ENCODE assay signal across 16 cellular contexts in the genomic region with DNA sequence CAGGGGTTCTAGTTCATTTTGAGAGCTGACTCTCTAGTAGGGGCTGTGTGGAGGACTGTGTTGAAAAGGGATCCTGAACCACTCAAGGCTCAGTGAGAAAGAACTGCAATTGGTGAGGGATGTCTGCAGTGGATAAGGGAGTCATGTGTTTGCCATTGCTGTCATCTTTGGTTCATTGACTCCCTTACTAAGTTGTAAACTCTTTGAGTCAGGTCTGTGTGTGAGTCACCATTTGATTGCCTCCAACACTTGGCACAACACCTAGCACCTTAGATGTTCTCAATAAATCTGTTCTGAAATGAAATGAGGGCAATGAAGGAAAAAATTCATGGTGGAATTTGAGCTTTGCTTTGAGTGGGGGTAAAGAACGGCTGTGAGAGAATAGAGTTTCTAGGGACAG. TPM values are rescaled to one million over a fixed set of nuclear protein-coding genes. Genes with fewer than 3 reads are reported as not detected.
DNase-seq lines count a peak whose midpoint lies in the region; ATAC-seq and TF ChIP-seq lines count a peak whose summit lies in the region.
"Had no signal": no experiment of that assay in that cellular context is flagged by ENCODE, and none has a peak within 500 bp of the region (broad histone marks: within the 10 kb centered on the region; RNA-seq: fewer than 3 reads in every experiment).

No MANE protein-coding gene starts in this region.

- no peaks in the 10 kb centered on the region for H3K9me3 Mint-ChIP-seq in activated CD4-positive, alpha-beta T cell treated with anti-CD3 and anti-CD28 coated beads, Interleukin-2, amount 10 ng/mL, durations not matched to agents 24 days and 14 days
- no peaks in the 10 kb centered on the region for H3K9me3 Mint-ChIP-seq in stimulated activated effector memory CD8-positive, alpha-beta T cell treated with anti-CD3 and anti-CD28 coated beads, Interleukin-12 subunit alpha, Interleukin-12 subunit beta, amount 100 ng/mL, for 72 hours
- H3K9me3 Mint-ChIP-seq: activated T-helper 1 cell treated with anti-CD3 and anti-CD28 coated beads, Interleukin-12 subunit alpha, Interleukin-12 subunit beta, Interleukin-2, Interleukin-4 antibody, amounts not matched to agents 30 ng/mL and 10 ng/mL and 1 ng/mL, durations not matched to agents 14 hours and 24 hours and 36 hours; brain had no signal

- peaks cover 8% of the 10 kb centered on the region for H3F3A ChIP-seq in SK-N-SH (replicated peaks; ENCODE audit: insufficient read depth)

- no peaks in the 10 kb centered on the region for H3K36me3 ChIP-seq in SK-N-SH (replicated peaks in 1 of 2; ENCODE audit: control insufficient read depth in 1 of 2, insufficient read depth in 2 of 2, low read length in 1 of 2)
- H3K36me3 ChIP-seq in spleen, result no peaks in the 10 kb centered on the region
- H3K36me3 ChIP-seq: thoracic aorta had no signal

- no peaks in the 10 kb centered on the region for H4K20me1 ChIP-seq in SK-N-SH (ENCODE audit: insufficient read depth)

- CTCF ChIA-PET in SK-N-SH (lab: Yijun Ruan, JAX), result interaction anchor here (1.2 kb wide), 1 partner anchor 61 kb away, joined by 4 read pairs; no protein-coding TSS in a partner anchor

- POLR2A ChIA-PET in SK-N-SH (lab: Yijun Ruan, JAX), result no interaction called here

- H3K9me3 ChIP-seq in SK-N-SH (no peaks in the 10 kb centered on the region), spleen (no peaks in the 10 kb centered on the region)
- H3K9me3 ChIP-seq: Caco-2, thoracic aorta had no signal

- H3K27ac ChIP-seq in SK-N-SH (ENCODE audit: low read depth in 2 of 2, low read length in 1 of 2) (no peak overlapping the region), spleen (no peak overlapping the region)
- H3K27ac ChIP-seq: thoracic aorta had no signal

- no peaks in the 10 kb centered on the region for H3K36me3 Mint-ChIP-seq in activated CD4-positive, alpha-beta T cell treated with anti-CD3 and anti-CD28 coated beads, Interleukin-2, amount 10 ng/mL, durations not matched to agents 24 days and 14 days (ENCODE audit: low read depth)
- no peaks in the 10 kb centered on the region for H3K36me3 Mint-ChIP-seq in stimulated activated effector memory CD8-positive, alpha-beta T cell treated with anti-CD3 and anti-CD28 coated beads, Interleukin-12 subunit alpha, Interleukin-12 subunit beta, amount 100 ng/mL, for 72 hours
- H3K36me3 Mint-ChIP-seq: brain had no signal

- TF ChIP-seq EP300 in SK-N-SH (IDR thresholded peaks at IDR 0.05; ENCODE audit: borderline replicate concordance in 1 of 2, low read depth in 1 of 2, low read length in 1 of 2), result no peak

- H3K4me3 ChIP-seq in SK-N-SH (ENCODE audit: low read depth in 2 of 2, low read length in 1 of 2), result no peak overlapping the region
- no peak overlapping the region for H3K4me3 ChIP-seq in fibroblast of the aortic adventitia (ENCODE audit: low read depth, low read length)
- H3K4me3 ChIP-seq in spleen, result no peak overlapping the region
- H3K4me3 ChIP-seq: thoracic aorta had no signal

- peak overlapping the region; percentile 8 for H3K27ac Mint-ChIP-seq in activated CD4-positive, alpha-beta T cell treated with anti-CD3 and anti-CD28 coated beads, Interleukin-2, amount 10 ng/mL, durations not matched to agents 24 days and 14 days
- H3K27ac Mint-ChIP-seq in stimulated activated effector memory CD8-positive, alpha-beta T cell treated with anti-CD3 and anti-CD28 coated beads, Interleukin-12 subunit alpha, Interleukin-12 subunit beta, amount 100 ng/mL, for 72 hours, result no peak overlapping the region
- H3K27ac Mint-ChIP-seq: activated T-helper 1 cell treated with anti-CD3 and anti-CD28 coated beads, Interleukin-12 subunit alpha, Interleukin-12 subunit beta, Interleukin-2, Interleukin-4 antibody, amounts not matched to agents 30 ng/mL and 10 ng/mL and 1 ng/mL, durations not matched to agents 14 hours and 24 hours and 36 hours had no signal

- no peaks in the 10 kb centered on the region for H3K79me2 ChIP-seq in SK-N-SH (ENCODE audit: insufficient read depth)

- no peak overlapping the region for H3K4me2 ChIP-seq in SK-N-SH

- no peak for TF ChIP-seq POLR2A in spleen (IDR thresholded peaks at IDR 0.05)

- ATAC-seq in stimulated activated effector memory CD8-positive, alpha-beta T cell treated with anti-CD3 and anti-CD28 coated beads, Interleukin-12 subunit alpha, Interleukin-12 subunit beta, amount 100 ng/mL, for 72 hours, result peak; percentile 68
- ATAC-seq in omental fat pad (ENCODE audit: low FRiP score), result no peak

- TF ChIP-seq CTCF in SK-N-SH (IDR thresholded peaks at IDR 0.05), result no peak
- no peak for TF ChIP-seq CTCF in fibroblast of the aortic adventitia (IDR thresholded peaks at IDR 0.05; ENCODE audit: insufficient read depth, low read length)
- TF ChIP-seq CTCF in spleen (IDR thresholded peaks at IDR 0.05 in 8 of 11, conservative IDR thresholded peaks at IDR 0.05 in 3 of 11), result no peak
- no peak for TF ChIP-seq CTCF in omental fat pad (IDR thresholded peaks at IDR 0.05)

- H2AFZ ChIP-seq in SK-N-SH (ENCODE audit: low read depth), result no peak overlapping the region; the same call in 1 of the 2 replicates

- H3K4me1 ChIP-seq in SK-N-SH (ENCODE audit: control insufficient read depth in 1 of 2, insufficient read depth in 2 of 2, low read depth in 1 of 2, low read length in 1 of 2) (peaks cover 0 to 13% of the 10 kb centered on the region in 2 experiments; a peak in 2 of 4 replicates), spleen (no peaks in the 10 kb centered on the region)

- H3K27me3 ChIP-seq in SK-N-SH (ENCODE audit: insufficient read depth), result no peaks in the 10 kb centered on the region
- H3K27me3 ChIP-seq in spleen (replicated peaks in 1 of 7), result no peaks in the 10 kb centered on the region

- intact Hi-C loops in activated CD4-positive, alpha-beta T cell treated with anti-CD3 and anti-CD28 coated beads, Interleukin-2, amount 10 ng/mL, durations not matched to agents 24 days and 14 days (cut with micrococcal nuclease), result no loop called here
- intact Hi-C loops in spleen (cut with DNase I; ENCODE audit: low total_unique reads), result no loop called here

- no peaks in the 10 kb centered on the region for H3K4me1 Mint-ChIP-seq in activated CD4-positive, alpha-beta T cell treated with anti-CD3 and anti-CD28 coated beads, Interleukin-2, amount 10 ng/mL, durations not matched to agents 24 days and 14 days
- no peaks in the 10 kb centered on the region for H3K4me1 Mint-ChIP-seq in stimulated activated effector memory CD8-positive, alpha-beta T cell treated with anti-CD3 and anti-CD28 coated beads, Interleukin-12 subunit alpha, Interleukin-12 subunit beta, amount 100 ng/mL, for 72 hours

- no peaks in the 10 kb centered on the region for H3K9me2 ChIP-seq in SK-N-SH

- TF ChIP-seq RAD21 in SK-N-SH (IDR thresholded peaks at IDR 0.05; ENCODE audit: low read length), result no peak

- H3K9ac ChIP-seq in SK-N-SH, result no peak overlapping the region

- no peak overlapping the region for H3K4me3 Mint-ChIP-seq in activated CD4-positive, alpha-beta T cell treated with anti-CD3 and anti-CD28 coated beads, Interleukin-2, amount 10 ng/mL, durations not matched to agents 24 days and 14 days
- H3K4me3 Mint-ChIP-seq in stimulated activated effector memory CD8-positive, alpha-beta T cell treated with anti-CD3 and anti-CD28 coated beads, Interleukin-12 subunit alpha, Interleukin-12 subunit beta, amount 100 ng/mL, for 72 hours, result no peak overlapping the region
- H3K4me3 Mint-ChIP-seq: activated T-helper 1 cell treated with anti-CD3 and anti-CD28 coated beads, Interleukin-12 subunit alpha, Interleukin-12 subunit beta, Interleukin-2, Interleukin-4 antibody, amounts not matched to agents 30 ng/mL and 10 ng/mL and 1 ng/mL, durations not matched to agents 14 hours and 24 hours and 36 hours; brain had no signal

- no peak for DNase-seq in activated CD4-positive, alpha-beta T cell treated with anti-CD3 and anti-CD28 coated beads, Interleukin-2, amount 10 ng/mL, durations not matched to agents 24 days and 14 days
- no peak for DNase-seq in activated CD4-positive, alpha-beta T cell treated with anti-CD3 and anti-CD28 coated beads, Interleukin-2, amount 50 U/mL, for 48 hours
- no peak for DNase-seq in SK-N-SH
- peak; percentile 16 for DNase-seq in fibroblast of the aortic adventitia (ENCODE audit: low read depth)
- no peak for DNase-seq in stimulated activated effector memory CD8-positive, alpha-beta T cell treated with anti-CD3 and anti-CD28 coated beads, Interleukin-12 subunit alpha, Interleukin-12 subunit beta, amount 100 ng/mL, for 72 hours (ENCODE audit: low spot score in 2 of 2)
- no peak for DNase-seq in NCI-H146 treated with DMSO at 0.1 percent for 48 hours (lab: John Stamatoyannopoulos, UW; ENCODE audit: unreplicated experiment)
- no peak for DNase-seq in spleen
- no peak for DNase-seq in omental fat pad (ENCODE audit: low spot score)
- DNase-seq: 8988T; activated CD4-positive, alpha-beta T cell treated with anti-CD3 and anti-CD28 coated beads for 4 hours; Caco-2; NCI-H2107; stimulated activated CD4-positive, alpha-beta T cell treated with anti-CD3 and anti-CD28 coated beads, Interleukin-12 subunit alpha, Interleukin-12 subunit beta, amount 100 ng/mL, for 4 hours had no signal

- no peaks in the 10 kb centered on the region for H3K27me3 Mint-ChIP-seq in activated CD4-positive, alpha-beta T cell treated with anti-CD3 and anti-CD28 coated beads, Interleukin-2, amount 10 ng/mL, durations not matched to agents 24 days and 14 days

- WGBS in SK-N-SH (ENCODE audit: low lambda C conversion rate), result 70% methylated on average over 1 of the region's 1 CpG
- WGBS in spleen, 5 donors, result 63 to 86% (median 85%) methylated on average over 1 of the region's 1 CpG

TF ChIP-seq in SK-N-SH, 30 proteins besides CTCF, POLR2A, EP300 and RAD21:
- TF ChIP-seq FOSL2 (IDR thresholded peaks at IDR 0.05; ENCODE audit: borderline replicate concordance, low read depth) (peak; percentile 32; the same call in 1 of the 2 replicates), RCOR1 (IDR thresholded peaks at IDR 0.05; ENCODE audit: low read length) (no peak)
TF ChIP-seq in SK-N-SH: peak in this region for 1.

RNA-seq across cellular contexts. Expression of gene PLS1, which starts 51.7 kb away (rescaled TPM):
- 4.6 TPM in 2 replicates for total RNA-seq in activated CD4-positive, alpha-beta T cell treated with anti-CD3 and anti-CD28 coated beads, Interleukin-2, amount 10 ng/mL, durations not matched to agents 24 days and 14 days
- polyA plus RNA-seq in SK-N-SH (2012; rRNA removed) (2.9 and 3.2 TPM in 2 replicates), spleen (under 1 TPM; 0.09 to 0.45 (median 0.26) TPM)
- polyA plus RNA-seq in SK-N-SH (2012; cell fraction: cytosol; rRNA removed), result 4.7 and 5.0 TPM in 2 replicates
- 1.4 and 2.3 TPM in 2 replicates for polyA plus RNA-seq in SK-N-SH (2012; cell fraction: nucleus; rRNA removed)
- total RNA-seq in fibroblast of the aortic adventitia (ENCODE audit: low replicate concordance) (0.99 and 2.0 TPM in 2 replicates), spleen (1 to 10 TPM in 6 of 7 donors, under 1 TPM in 1; 0.91 to 3.0 (median 1.7) TPM), omental fat pad (1 to 10 TPM; 1.2 to 3.2 (median 2.0) TPM)
